In genomic region chr21:17554619-17555472, GRCh38 we compare ENCODE assay signal across 10 cellular contexts. TPM values are rescaled to one million over a fixed set of nuclear protein-coding genes. Genes with fewer than 3 reads are reported as not detected.
DNase-seq lines count a peak whose midpoint lies in the region; ATAC-seq and TF ChIP-seq lines count a peak whose summit lies in the region.
"Had no signal": no experiment of that assay in that cellular context is flagged by ENCODE, and none has a peak within 500 bp of the region (broad histone marks: within the 10 kb centered on the region; RNA-seq: fewer than 3 reads in every experiment).

No MANE protein-coding gene starts in this region.

- peak overlapping the region; percentile 43; the same call in 1 of the 2 replicates for H3K27ac ChIP-seq in SJCRH30
- peak overlapping the region; percentile 75 for H3K27ac ChIP-seq in substantia nigra (ENCODE audit: low read depth, low read length, poor library complexity, severe bottlenecking)
- H3K27ac ChIP-seq: BLaER1 had no signal

- no peaks in the 10 kb centered on the region for H3K9me3 ChIP-seq in SJCRH30 (replicated peaks)
- H3K9me3 ChIP-seq: BLaER1 had no signal

- DNase-seq in NCI-H2107 treated with DMSO at 0.1 percent for 48 hours (lab: John Stamatoyannopoulos, UW; ENCODE audit: unreplicated experiment) (peak; percentile 26), NCI-H2107 (lab: John Stamatoyannopoulos, UW) (no peak), SJCRH30 (no peak), globus pallidus (ENCODE audit: low spot score) (peak; percentile 79), substantia nigra (lab: John Stamatoyannopoulos, UW) (peak in 23 of 49 donors; percentile 5 to 77 (median 25)), lower leg skin (ENCODE audit: low spot score in 2 of 2) (no peak), NCI-H510A treated with DMSO at 0.1 percent for 48 hours (lab: John Stamatoyannopoulos, UW) (no peak)
- DNase-seq: activated CD8-positive, alpha-beta T cell treated with anti-CD3 and anti-CD28 coated beads, Interleukin-2, amount 10 ng/mL, durations not matched to agents 7 days and 5 days had no signal

- no peak for TF ChIP-seq CTCF in lower leg skin (IDR thresholded peaks at IDR 0.05)

- H3K4me3 ChIP-seq in SJCRH30 (no peak overlapping the region), lower leg skin (ENCODE audit: low read depth, poor library complexity, severe bottlenecking) (no peak overlapping the region)
- H3K4me3 ChIP-seq: BLaER1 had no signal

- TF ChIP-seq POLR2A in lower leg skin (IDR thresholded peaks at IDR 0.05), result no peak

- peaks cover 12% of the 10 kb centered on the region for H3K4me1 ChIP-seq in SJCRH30
- H3K4me1 ChIP-seq: BLaER1 had no signal

- intact Hi-C loops in lower leg skin (cut with DNase I; ENCODE audit: low total_unique reads), result no loop called here

- no peaks in the 10 kb centered on the region for H3K27me3 ChIP-seq in SJCRH30
- H3K27me3 ChIP-seq: BLaER1 had no signal

- H3K36me3 ChIP-seq in SJCRH30, result no peaks in the 10 kb centered on the region
- H3K36me3 ChIP-seq: BLaER1 had no signal

- WGBS in lower leg skin, 2 donors, result 62 to 66% methylated on average over 7 of the region's 7 CpGs

- ATAC-seq in HG03139 (IDR thresholded peaks at IDR 0.05; ENCODE audit: unreplicated experiment), result no peak
- ATAC-seq: activated CD8-positive, alpha-beta T cell treated with anti-CD3 and anti-CD28 coated beads, Interleukin-2, amount 10 ng/mL, durations not matched to agents 7 days and 5 days had no signal

RNA-seq across cellular contexts. Expression of gene CXADR, which starts 42.0 kb away (rescaled TPM):
- 1.7 and 2.1 TPM in 2 replicates for total RNA-seq in SJCRH30 (2014; rRNA removed; shearing (Covaris generic))
- total RNA-seq in lower leg skin, result 100 to 1,000 TPM in 3 of 4 donors, 10 to 100 TPM in 1; 84.7 to 134 (median 123) TPM

RNA-seq across cellular contexts. Expression of gene BTG3, which starts 57.9 kb away (rescaled TPM):
- total RNA-seq in SJCRH30 (2014; rRNA removed; shearing (Covaris generic)), result 58.2 and 58.9 TPM in 2 replicates
- 10 to 100 TPM; 43.0 to 88.3 (median 57.3) TPM for total RNA-seq in lower leg skin

Comparison
In these comparisons a context has a peak if more than half of its experiments do, and no peak if none do; other contexts are left out.
1. DNase-seq: peak in NCI-H2107 treated with DMSO at 0.1 percent for 48 hours (single experiment) and globus pallidus (single experiment); none in NCI-H2107 (single experiment), SJCRH30 (0 of 2), lower leg skin (0 of 2) and NCI-H510A treated with DMSO at 0.1 percent for 48 hours (single experiment).
2. RNA of gene CXADR, which starts 42.0 kb away (total RNA-seq): 84.7 to 134 TPM in lower leg skin; 1.7 to 2.1 TPM in SJCRH30; every median in the first group is over 10 times any median in the second.